ENCODE assay signal across 1 cellular context in genomic region chr12:56081393-56082347, GRCh38.
A peak's percentile ranks its signal among the peaks of the same experiment; 100 is the strongest.
TF ChIP-seq lines count a peak whose summit lies in the region.

No MANE protein-coding gene starts in this region.

TF ChIP-seq in HepG2, 621 proteins besides CTCF, POLR2A, EP300 and RAD21 (continued from another document and continues in another):
- peak; percentile 64; the same call in 1 of the 2 replicates for TF ChIP-seq AFF4 (CRISPR knock-in tag; IDR thresholded peaks at IDR 0.05)
- TF ChIP-seq TEAD2 (CRISPR knock-in tag; IDR thresholded peaks at IDR 0.05), result no peak
- no peak for TF ChIP-seq MXD1 (CRISPR knock-in tag; IDR thresholded peaks at IDR 0.05)
- peak; percentile 98 for TF ChIP-seq ZNF317 (CRISPR knock-in tag; IDR thresholded peaks at IDR 0.05)
- peak; percentile 70; the same call in 1 of the 2 replicates for TF ChIP-seq ZNF670 (CRISPR knock-in tag; IDR thresholded peaks at IDR 0.05; ENCODE audit: borderline replicate concordance)
- TF ChIP-seq ZFYVE20 (CRISPR knock-in tag; IDR thresholded peaks at IDR 0.05; ENCODE audit: borderline replicate concordance, low read depth), result no peak
- TF ChIP-seq PAX8 (CRISPR knock-in tag; IDR thresholded peaks at IDR 0.05; ENCODE audit: borderline replicate concordance), result 0 out of 2 replicates have a peak, but pooled peaks have one; percentile 41
- TF ChIP-seq ZBED4 (CRISPR knock-in tag; IDR thresholded peaks at IDR 0.05; ENCODE audit: borderline replicate concordance), result peak; percentile 94
- 0 out of 2 replicates have a peak, but pooled peaks have one; percentile 25 for TF ChIP-seq ZFP37 (CRISPR knock-in tag; IDR thresholded peaks at IDR 0.05; ENCODE audit: borderline replicate concordance)
- TF ChIP-seq ZNF138 (CRISPR knock-in tag; IDR thresholded peaks at IDR 0.05; ENCODE audit: low read depth), result peak; percentile 81; the same call in 1 of the 2 replicates
- peak; percentile 99 for TF ChIP-seq IKZF5 (CRISPR knock-in tag; IDR thresholded peaks at IDR 0.05)
- TF ChIP-seq TCF7 (IDR thresholded peaks at IDR 0.05; ENCODE audit: low read depth), result peak; percentile 53; the same call in 1 of the 2 replicates
- TF ChIP-seq DZIP1 (CRISPR knock-in tag; IDR thresholded peaks at IDR 0.05), result no peak
- TF ChIP-seq MTERF4 (CRISPR knock-in tag; IDR thresholded peaks at IDR 0.05), result no peak; the same call in 1 of the 2 replicates
- 0 out of 2 replicates have a peak, but pooled peaks have one; percentile 52 for TF ChIP-seq DNMT3B (CRISPR knock-in tag; conservative IDR thresholded peaks at IDR 0.05)
- peak; percentile 97 for TF ChIP-seq HMG20B (CRISPR knock-in tag; conservative IDR thresholded peaks at IDR 0.05)
- TF ChIP-seq BORCS8-MEF2B (CRISPR knock-in tag; IDR thresholded peaks at IDR 0.05), result no peak
- TF ChIP-seq PLRG1 (conservative IDR thresholded peaks at IDR 0.05), result no peak
- TF ChIP-seq ZNF784 (CRISPR knock-in tag; IDR thresholded peaks at IDR 0.05; ENCODE audit: borderline replicate concordance), result no peak
- TF ChIP-seq DNMT1 (CRISPR knock-in tag; IDR thresholded peaks at IDR 0.05), result 0 out of 2 replicates have a peak, but pooled peaks have one; percentile 33
- TF ChIP-seq PTBP1 (IDR thresholded peaks at IDR 0.05; ENCODE audit: low read depth, low read length, poor library complexity, severe bottlenecking), result no peak
- TF ChIP-seq NR0B2 (CRISPR knock-in tag; IDR thresholded peaks at IDR 0.05), result no peak
- no peak for TF ChIP-seq ZNF790 (CRISPR knock-in tag; IDR thresholded peaks at IDR 0.05; ENCODE audit: borderline replicate concordance)
- TF ChIP-seq ZNF598 (CRISPR knock-in tag; IDR thresholded peaks at IDR 0.05; ENCODE audit: borderline replicate concordance), result peak; percentile 72; the same call in 1 of the 2 replicates
- TF ChIP-seq ZNF446 (CRISPR knock-in tag; IDR thresholded peaks at IDR 0.05), result no peak
- TF ChIP-seq RFX5 (IDR thresholded peaks at IDR 0.05; ENCODE audit: low read depth, low read length), result no peak
- peak; percentile 77; the same call in 1 of the 2 replicates for TF ChIP-seq AHR (CRISPR knock-in tag; IDR thresholded peaks at IDR 0.05)
- TF ChIP-seq HNF1A (IDR thresholded peaks at IDR 0.05; ENCODE audit: low read depth), result peak; percentile 84
- peak; percentile 91; the same call in 1 of the 2 replicates for TF ChIP-seq HNF1A (CRISPR knock-in tag; IDR thresholded peaks at IDR 0.05; ENCODE audit: borderline replicate concordance)
- TF ChIP-seq TBL1XR1 (IDR thresholded peaks at IDR 0.05; ENCODE audit: borderline replicate concordance, low read length, partially characterized antibody), result peak; percentile 90
- peak; percentile 24; the same call in 1 of the 2 replicates for TF ChIP-seq HBP1 (CRISPR knock-in tag; IDR thresholded peaks at IDR 0.05; ENCODE audit: low read depth)
- no peak; the same call in 1 of the 2 replicates for TF ChIP-seq ZNF550 (CRISPR knock-in tag; IDR thresholded peaks at IDR 0.05; ENCODE audit: borderline replicate concordance)
- TF ChIP-seq BHLHE40 (IDR thresholded peaks at IDR 0.05; ENCODE audit: low read length), result peak; percentile 90
